8 cellular contexts compared by ENCODE assay signal in genomic region chr11:9462172-9462799, GRCh38. TPM values are rescaled to one million over a fixed set of nuclear protein-coding genes. Genes with fewer than 3 reads are reported as not detected.
DNase-seq lines count a peak whose midpoint lies in the region; ATAC-seq and TF ChIP-seq lines count a peak whose summit lies in the region.

No MANE protein-coding gene starts in this region.

- no peaks in the 10 kb centered on the region for H3K36me3 ChIP-seq in prostate gland

- TF ChIP-seq CTCF in RWPE1 (conservative IDR thresholded peaks at IDR 0.05; ENCODE audit: low read depth) (no peak), prostate gland (IDR thresholded peaks at IDR 0.05) (no peak)

- CTCF ChIA-PET in RWPE1 (lab: Yijun Ruan, JAX), result interaction anchor here (0.7 kb wide), 1 partner anchor 61 kb away, joined by 4 read pairs; no protein-coding TSS in a partner anchor

- H3K27me3 ChIP-seq in prostate gland (replicated peaks; ENCODE audit: insufficient read depth), result no peaks in the 10 kb centered on the region

- intact Hi-C loops in prostate gland (cut with DNase I) (loop anchor here (10.0 kb wide), 1 partner anchor 147 kb away; the partner anchor contains the start of gene TMEM41B), sciatic nerve (cut with DNase I) (no loop called here)

- in situ Hi-C loops in ACHN (cut with HindIII; ENCODE audit: low pct_ligation_motif_present, low pct_unique_long_range_greater_than_20kb, low sequenced_read_pairs), result no loop called here

- peak; percentile 10 for DNase-seq in GM04503 (ENCODE audit: low read depth)
- DNase-seq in RWPE1 (ENCODE audit: low spot score), result no peak
- peak; percentile 13 for DNase-seq in fibroblast of gingiva (ENCODE audit: low read depth)
- DNase-seq in prostate gland (ENCODE audit: low spot score), result no peak
- no peak for DNase-seq in sciatic nerve (ENCODE audit: low spot score)
- DNase-seq in ACHN, result no peak
- DNase-seq in medulla oblongata (ENCODE audit: extremely low spot score), result no peak
- no peak for DNase-seq in HT-29 (ENCODE audit: low spot score)

- POLR2A ChIA-PET in RWPE1 (lab: Yijun Ruan, JAX; ENCODE audit: low non-redundant PET), result interaction anchor here (0.7 kb wide), 1 partner anchor 188 kb away, joined by 4 read pairs; no protein-coding TSS in a partner anchor

- peak overlapping the region; percentile 72 to 95 for H3K4me3 ChIP-seq in prostate gland

- TF ChIP-seq POLR2A in prostate gland (IDR thresholded peaks at IDR 0.05), result no peak

- 83% methylated on average over 16 of the region's 16 CpGs for WGBS in prostate gland

- peak overlapping the region; percentile 76 for H3K27ac ChIP-seq in RWPE1
- peak overlapping the region; percentile 99 to 100 for H3K27ac ChIP-seq in prostate gland

- no peaks in the 10 kb centered on the region for H3K4me1 ChIP-seq in prostate gland (replicated peaks)

- ATAC-seq in sciatic nerve, result no peak

- H3K9me3 ChIP-seq in prostate gland, result no peaks in the 10 kb centered on the region

RNA-seq across cellular contexts. Expression of gene ZNF143, which starts 1.5 kb away (rescaled TPM):
- total RNA-seq in prostate gland (10 to 100 TPM; 15.5 to 41.1 TPM), sciatic nerve (42.8 TPM)
- total RNA-seq in HT-29 (2014; rRNA removed; shearing (Covaris generic)), result 21.1 and 26.7 TPM in 2 replicates

Comparison
In these comparisons a context has a peak if more than half of its experiments do, and no peak if none do; other contexts are left out.
1. DNase-seq: peak in GM04503 (single experiment) and fibroblast of gingiva (single experiment); none in RWPE1 (single experiment), prostate gland (single experiment), sciatic nerve (single experiment), ACHN (single experiment), medulla oblongata (single experiment) and HT-29 (single experiment).